ENCODE assay signal across 8 cellular contexts in genomic region chr15:52208306-52208946, GRCh38. TPM values are rescaled to one million over a fixed set of nuclear protein-coding genes. Genes with fewer than 3 reads are reported as not detected.
DNase-seq lines count a peak whose midpoint lies in the region; ATAC-seq and TF ChIP-seq lines count a peak whose summit lies in the region.

No MANE protein-coding gene starts in this region.

- no peak for TF ChIP-seq POLR2A in spleen (IDR thresholded peaks at IDR 0.05)

- peak; percentile 73 for DNase-seq in DMS53 (lab: John Stamatoyannopoulos, UW)
- DNase-seq in KG1 (lab: John Stamatoyannopoulos, UW) = peak; percentile 17
- DNase-seq in SKM-1 (lab: John Stamatoyannopoulos, UW; ENCODE audit: unreplicated experiment) = peak; percentile 66
- peak; percentile 62 to 82 for DNase-seq in activated naive CD4-positive, alpha-beta T cell treated with anti-CD3 and anti-CD28 coated beads, Interleukin-2, amount 50 U/mL, for 72 hours (ENCODE audit: low spot score in 2 of 2)
- DNase-seq in left ventricle myocardium superior = peak; percentile 51
- peak; percentile 83 for DNase-seq in spleen
- DNase-seq in hippocampal formation (lab: John Stamatoyannopoulos, UW) = no peak

- no peaks in the 10 kb centered on the region for H3K36me3 Mint-ChIP-seq in activated naive CD4-positive, alpha-beta T cell treated with anti-CD3 and anti-CD28 coated beads, Interleukin-2, amount 50 U/mL, for 72 hours

- H3K27ac Mint-ChIP-seq in activated naive CD4-positive, alpha-beta T cell treated with anti-CD3 and anti-CD28 coated beads, Interleukin-2, amount 50 U/mL, for 72 hours = peak overlapping the region; percentile 22 to 25

- WGBS in spleen, 5 donors = 47 to 82% (median 61%) methylated on average over 2 of the region's 2 CpGs

- no peaks in the 10 kb centered on the region for H3K4me1 ChIP-seq in spleen

- peak; percentile 78 for ATAC-seq in GM21515 (IDR thresholded peaks at IDR 0.05; ENCODE audit: unreplicated experiment)
- ATAC-seq in activated naive CD4-positive, alpha-beta T cell treated with anti-CD3 and anti-CD28 coated beads, Interleukin-2, amount 50 U/mL, for 72 hours = peak; percentile 94 to 97
- ATAC-seq in left ventricle myocardium superior = peak; percentile 38

- H3K9me3 Mint-ChIP-seq in activated naive CD4-positive, alpha-beta T cell treated with anti-CD3 and anti-CD28 coated beads, Interleukin-2, amount 50 U/mL, for 72 hours = no peaks in the 10 kb centered on the region

- no peak overlapping the region for H3K4me3 ChIP-seq in spleen

- peak; percentile 43 to 82 (median 65) for TF ChIP-seq CTCF in spleen (IDR thresholded peaks at IDR 0.05 in 8 of 11, conservative IDR thresholded peaks at IDR 0.05 in 3 of 11)

- intact Hi-C loops in left ventricle myocardium superior (cut with micrococcal nuclease) = no loop called here
- intact Hi-C loops in spleen (cut with DNase I; ENCODE audit: low total_unique reads) = loop anchor here (10.0 kb wide), 1 partner anchor 224 kb away; no protein-coding TSS in a partner anchor

- H3K9me3 ChIP-seq in spleen = no peaks in the 10 kb centered on the region

- peaks cover 0 to 44% (median 5%) of the 10 kb centered on the region in 6 donors for H3K36me3 ChIP-seq in spleen

- H3K27ac ChIP-seq in spleen = no peak overlapping the region

- no peaks in the 10 kb centered on the region for H3K27me3 ChIP-seq in spleen (replicated peaks in 1 of 7)

RNA-seq across cellular contexts. Expression of gene GNB5, which starts 17.2 kb away (rescaled TPM):
- total RNA-seq in activated naive CD4-positive, alpha-beta T cell treated with anti-CD3 and anti-CD28 coated beads, Interleukin-2, amount 50 U/mL, for 72 hours = 10 to 100 TPM; 20.5 to 24.1 TPM
- total RNA-seq in left ventricle myocardium superior (10.1 TPM), spleen (10 to 100 TPM; 25.6 to 43.2 (median 31.3) TPM)
- polyA plus RNA-seq in spleen = 10 to 100 TPM; 18.6 to 20.2 (median 20.0) TPM

Comparison
In these comparisons a context has a peak if more than half of its experiments do, and no peak if none do; other contexts are left out.
1. DNase-seq: peak in DMS53 (single experiment), KG1 (single experiment), SKM-1 (single experiment), activated naive CD4-positive, alpha-beta T cell treated with anti-CD3 and anti-CD28 coated beads, Interleukin-2, amount 50 U/mL, for 72 hours (2 of 2), left ventricle myocardium superior (single experiment) and spleen (single experiment); none in hippocampal formation (0 of 2).
2. ATAC-seq: peak in every context shown above with its lines; median percentile 96 in activated naive CD4-positive, alpha-beta T cell treated with anti-CD3 and anti-CD28 coated beads, Interleukin-2, amount 50 U/mL, for 72 hours; 78 in GM21515; 38 in left ventricle myocardium superior.